In genomic region chr4:42627887-42628646, GRCh38 we compare ENCODE assay signal across 9 cellular contexts. TPM values are rescaled to one million over a fixed set of nuclear protein-coding genes. Genes with fewer than 3 reads are reported as not detected.
A peak's percentile ranks its signal among the peaks of the same experiment; 100 is the strongest.
DNase-seq lines count a peak whose midpoint lies in the region; ATAC-seq, FAIRE-seq and TF ChIP-seq lines count a peak whose summit lies in the region.
"Had no signal": no experiment of that assay in that cellular context is flagged by ENCODE, and none has a peak within 500 bp of the region (broad histone marks: within the 10 kb centered on the region; RNA-seq: fewer than 3 reads in every experiment).

No MANE protein-coding gene starts in this region.

- TF ChIP-seq POLR2A in GM12878 (IDR thresholded peaks at IDR 0.05; ENCODE audit: low read depth, low read length) = peak; percentile 75

- SMC1A ChIA-PET in GM12878 (lab: Charles Lee; ENCODE audit: uncharacterized antibody, unreplicated experiment) = interaction anchor here (0.8 to 20.0 kb wide), 11 partner anchors 14 to 140 kb away, joined by 3 to 478 read pairs (median 5); partner anchors contain the start of gene ATP8A1

- TF ChIP-seq EP300 in GM12878 (IDR thresholded peaks at IDR 0.05; ENCODE audit: borderline replicate concordance in 1 of 2, control insufficient read depth in 1 of 2, low read depth in 2 of 2, low read length in 2 of 2) = peak in 1 of 2 experiments; percentile 82; a peak in 3 of 4 replicates

- no peaks in the 10 kb centered on the region for H4K20me1 ChIP-seq in GM12878 (ENCODE audit: control insufficient read depth, insufficient read depth)

- intact Hi-C loops in GM12878 (cut with micrococcal nuclease; ENCODE audit: unreplicated experiment) = loop anchor here (1.0 to 2.0 kb wide), 2 partner anchors 11 to 29 kb away; partner anchors contain the start of gene ATP8A1
- intact Hi-C loops in posterior vena cava (cut with DNase I) = no loop called here
- intact Hi-C loops in Caco-2 (cut with micrococcal nuclease; ENCODE audit: unreplicated experiment) = no loop called here

- peak; percentile 91 for FAIRE-seq in GM12878 (lab: Jason Lieb, UNC)

- H3K4me3 ChIP-seq in GM12878 (peak overlapping the region; percentile 25; the same call in 1 of the 2 replicates), Caco-2 (ENCODE audit: low read depth, low read length) (no peak overlapping the region)
- H3K4me3 ChIP-seq: SJCRH30 had no signal

- no peak overlapping the region for H3K27ac Mint-ChIP-seq in Caco-2 (ENCODE audit: unreplicated experiment)

- H2AFZ ChIP-seq in GM12878 (ENCODE audit: control insufficient read depth, low read depth, low read length) = peak overlapping the region; percentile 34

- TF ChIP-seq CTCF in GM12878 (IDR thresholded peaks at IDR 0.05 in 2 of 3, conservative IDR thresholded peaks at IDR 0.05 in 1 of 3; ENCODE audit: control insufficient read depth in 2 of 3, extremely low read depth in 1 of 3, insufficient read depth in 1 of 3, low read depth in 3 of 3, low read length in 3 of 3) (no peak), Caco-2 (IDR thresholded peaks at IDR 0.05; ENCODE audit: insufficient read depth in 1 of 2, low read depth in 1 of 2, low read length in 1 of 2, severe bottlenecking in 1 of 2, unreplicated experiment in 1 of 2) (no peak)

- H3K4me1 ChIP-seq in GM12878 (ENCODE audit: control insufficient read depth, insufficient read depth, low read length) = peaks cover 30% of the 10 kb centered on the region
- H3K4me1 ChIP-seq in Caco-2 = peaks cover 9% of the 10 kb centered on the region; the same call in 1 of the 2 replicates
- H3K4me1 ChIP-seq: SJCRH30 had no signal

- POLR2A ChIA-PET in GM12878 (lab: Charles Lee) = interaction anchor here (0.6 to 15.0 kb wide), 6 partner anchors 8 to 37 kb away, joined by 3 to 254 read pairs (median 13); partner anchors contain the start of gene ATP8A1
- POLR2A ChIA-PET in Caco-2 (lab: Charles Lee) = no interaction called here

- peaks cover 7% of the 10 kb centered on the region for H3K4me1 Mint-ChIP-seq in Caco-2 (ENCODE audit: low read depth, unreplicated experiment)

- CTCF ChIA-PET in GM12878 (lab: Yijun Ruan, JAX) = interaction anchor here (1.2 to 14.7 kb wide), 6 partner anchors 9 to 138 kb away, joined by 3 to 113 read pairs (median 7); partner anchors contain the start of gene ATP8A1
- CTCF ChIA-PET in Caco-2 (lab: Charles Lee) = no interaction called here

- peaks cover 6% of the 10 kb centered on the region for H3K36me3 Mint-ChIP-seq in Caco-2 (ENCODE audit: insufficient read depth, unreplicated experiment)

- no peaks in the 10 kb centered on the region for H3K9me3 Mint-ChIP-seq in Caco-2 (ENCODE audit: unreplicated experiment)

- peaks cover 0 to 7% of the 10 kb centered on the region in 2 experiments; a peak in 3 of 4 replicates for H3K36me3 ChIP-seq in GM12878 (ENCODE audit: control insufficient read depth in 2 of 2, insufficient read depth in 2 of 2, low read length in 1 of 2)
- no peaks in the 10 kb centered on the region for H3K36me3 ChIP-seq in Caco-2 (ENCODE audit: control insufficient read depth, insufficient read depth, low read length)
- H3K36me3 ChIP-seq: SJCRH30 had no signal

- H3K9me3 ChIP-seq in GM12878 (replicated peaks; ENCODE audit: control insufficient read depth, insufficient read depth, low read length) (peaks cover 2% of the 10 kb centered on the region; the same call in 1 of the 3 replicates), Caco-2 (no peaks in the 10 kb centered on the region)
- H3K9me3 ChIP-seq: SJCRH30 had no signal

- BruUV-seq in GM12878 (replicated peaks; lab: Mats Ljungman, UMichigan) (no TSS peak), Caco-2 (replicated peaks; lab: Mats Ljungman, UMichigan) (no TSS peak)

- H3K27ac ChIP-seq in GM12878 (ENCODE audit: control insufficient read depth, insufficient read depth) = peak overlapping the region; percentile 79
- H3K27ac ChIP-seq: SJCRH30 had no signal

- H3K4me3 Mint-ChIP-seq in Caco-2 (ENCODE audit: unreplicated experiment) = no peak overlapping the region

- H3K27me3 Mint-ChIP-seq in Caco-2 (ENCODE audit: insufficient read depth, unreplicated experiment) = no peaks in the 10 kb centered on the region

- H3K9ac ChIP-seq in GM12878 (ENCODE audit: control insufficient read depth, insufficient read depth, low read length) = peak overlapping the region; percentile 52; the same call in 1 of the 2 replicates

- RAD21 ChIA-PET in GM12878 (lab: Charles Lee; ENCODE audit: unreplicated experiment) = interaction anchor here (1.0 to 4.3 kb wide), 13 partner anchors 8 to 59 kb away, joined by 3 to 71 read pairs (median 8); partner anchors contain the start of gene ATP8A1

- in situ Hi-C loops in GM12878 (cut with MboI) = loop anchor here (25.0 kb wide), 1 partner anchor 1966 kb away; no protein-coding TSS in a partner anchor

- 2% methylated on average over 9 of the region's 9 CpGs for WGBS in GM12878 (ENCODE audit: insufficient coverage, insufficient replicate concordance, low lambda C conversion rate, missing lambda C conversion rate)

- DNase-seq in NCI-H446 treated with DMSO at 0.1 percent for 48 hours (lab: John Stamatoyannopoulos, UW) (peak; percentile 61), GM12878 (ENCODE audit: low read depth, low spot score) (peak; percentile 97), posterior vena cava (ENCODE audit: low spot score) (peak; percentile 90), glomerular visceral epithelial cell (ENCODE audit: extremely low spot score) (no peak), NOMO-1 (lab: John Stamatoyannopoulos, UW; ENCODE audit: unreplicated experiment in 2 of 2) (no peak), Caco-2 (no peak)

- no peaks in the 10 kb centered on the region for H3K27me3 ChIP-seq in GM12878 (replicated peaks in 1 of 2; ENCODE audit: control insufficient read depth in 2 of 2, insufficient read depth in 2 of 2, low read length in 1 of 2)
- H3K27me3 ChIP-seq in Caco-2 (replicated peaks; ENCODE audit: control insufficient read depth, insufficient read depth, low read length) = no peaks in the 10 kb centered on the region

- H3K4me2 ChIP-seq in GM12878 (ENCODE audit: control insufficient read depth, insufficient read depth) = peak overlapping the region; percentile 82

- peak; percentile 32; the same call in 1 of the 2 replicates for TF ChIP-seq RAD21 in GM12878 (IDR thresholded peaks at IDR 0.05; ENCODE audit: insufficient read depth, low read depth, low read length)

- ATAC-seq in GM18867 (IDR thresholded peaks at IDR 0.05; ENCODE audit: unreplicated experiment) (peak; percentile 96), HG02870 (IDR thresholded peaks at IDR 0.05; ENCODE audit: unreplicated experiment) (peak; percentile 86), GM12878 (peak; percentile 92)

- peaks cover 58% of the 10 kb centered on the region for H3K79me2 ChIP-seq in GM12878 (ENCODE audit: control insufficient read depth, insufficient read depth, low read length)

TF ChIP-seq in GM12878, 131 proteins besides CTCF, POLR2A, EP300 and RAD21 (continues in another document):
- TF ChIP-seq BCL3 (IDR thresholded peaks at IDR 0.05; ENCODE audit: borderline replicate concordance, insufficient read depth, low read depth, low read length, poor library complexity, severe bottlenecking) (peak; percentile 89), SMAD5 (IDR thresholded peaks at IDR 0.05; ENCODE audit: low read depth) (no peak; the same call in 1 of the 2 replicates), DPF2 (IDR thresholded peaks at IDR 0.05) (peak; percentile 58), PML (IDR thresholded peaks at IDR 0.05; ENCODE audit: low read length) (peak; percentile 74), CBX5 (IDR thresholded peaks at IDR 0.05; ENCODE audit: low read depth) (peak; percentile 73; the same call in 1 of the 2 replicates), PAX5 (IDR thresholded peaks at IDR 0.05; ENCODE audit: borderline replicate concordance, low read depth, low read length) (peak; percentile 67; the same call in 1 of the 2 replicates), ATF2 (IDR thresholded peaks at IDR 0.05; ENCODE audit: low read length) (peak; percentile 88)

RNA-seq across cellular contexts. Expression of gene ATP8A1, which starts 28.8 kb away (rescaled TPM):
- total RNA-seq in GM12878 (2013; cell fraction: nucleolus; rRNA removed) = 1,209 and 1,224 TPM in 2 replicates
- total RNA-seq in GM12878 (2014; rRNA removed) = 55.2 and 73.8 TPM in 2 replicates
- 72.5 and 78.7 TPM in 2 replicates for total RNA-seq in GM12878 (2014; rRNA removed; fragmentation: Illumina TruSeq; extraction: Trizol)
- total RNA-seq in GM12878 (2021) = 50.4 and 50.6 TPM in 2 replicates
- 16.1 TPM for polyA plus RNA-seq in GM12878 (2011; ENCODE audit: low read depth)
- 116 and 194 TPM in 2 replicates for polyA plus RNA-seq in GM12878 (2011; rRNA removed)
- polyA plus RNA-seq in GM12878 (2011; cell fraction: cytosol; rRNA removed) = 27.1 and 34.0 TPM in 2 replicates
- polyA plus RNA-seq in GM12878 (2011; cell fraction: nucleus; rRNA removed) = 252 and 314 TPM in 2 replicates
- polyA plus RNA-seq in GM12878 (2012) = 22.0 and 41.8 TPM in 2 replicates
- polyA plus RNA-seq in GM12878 (2014; fragmentation: Illumina TruSeq; extraction: Trizol) = 43.3 and 60.0 TPM in 2 replicates
- 1 to 10 TPM; 9.0 to 9.5 TPM for polyA plus RNA-seq in GM12878 (2014; fragmentation: Nextera tagmentation; extraction: Ambion mirVana)
- polyA plus RNA-seq in GM12878 (2014; rRNA removed) = 26.2 and 31.2 TPM in 2 replicates
- 10 to 100 TPM; 14.4 to 18.5 TPM for polyA plus RNA-seq in GM12878 (2016; fragmentation: Nextera tagmentation; extraction: Ambion mirVana)
- 213 and 243 TPM in 2 replicates for polyA minus RNA-seq in GM12878 (2011; rRNA and poly(A)+ RNA removed)
- 58.3 and 60.7 TPM in 2 replicates for polyA minus RNA-seq in GM12878 (2011; cell fraction: cytosol; rRNA and poly(A)+ RNA removed)
- 380 and 488 TPM in 2 replicates for polyA minus RNA-seq in GM12878 (2011; cell fraction: nucleus; rRNA and poly(A)+ RNA removed)
- 10 to 100 TPM in 1 of 2 donors, 1 to 10 TPM in 1; 9.3 to 11.9 TPM for total RNA-seq in posterior vena cava
- 9.3 and 11.6 TPM in 2 replicates for total RNA-seq in Caco-2 (2022)

Comparison
In these comparisons a context has a peak if more than half of its experiments do, and no peak if none do; other contexts are left out.
1. DNase-seq: peak in NCI-H446 treated with DMSO at 0.1 percent for 48 hours (single experiment), GM12878 (single experiment) and posterior vena cava (single experiment); none in glomerular visceral epithelial cell (single experiment), NOMO-1 (0 of 2) and Caco-2 (0 of 2).
2. Peak in every context shown above with its lines, with median percentiles within 50 percentile points of each other: ATAC-seq.